ENCODE assay signal across 1 cellular context in the genomic region with DNA sequence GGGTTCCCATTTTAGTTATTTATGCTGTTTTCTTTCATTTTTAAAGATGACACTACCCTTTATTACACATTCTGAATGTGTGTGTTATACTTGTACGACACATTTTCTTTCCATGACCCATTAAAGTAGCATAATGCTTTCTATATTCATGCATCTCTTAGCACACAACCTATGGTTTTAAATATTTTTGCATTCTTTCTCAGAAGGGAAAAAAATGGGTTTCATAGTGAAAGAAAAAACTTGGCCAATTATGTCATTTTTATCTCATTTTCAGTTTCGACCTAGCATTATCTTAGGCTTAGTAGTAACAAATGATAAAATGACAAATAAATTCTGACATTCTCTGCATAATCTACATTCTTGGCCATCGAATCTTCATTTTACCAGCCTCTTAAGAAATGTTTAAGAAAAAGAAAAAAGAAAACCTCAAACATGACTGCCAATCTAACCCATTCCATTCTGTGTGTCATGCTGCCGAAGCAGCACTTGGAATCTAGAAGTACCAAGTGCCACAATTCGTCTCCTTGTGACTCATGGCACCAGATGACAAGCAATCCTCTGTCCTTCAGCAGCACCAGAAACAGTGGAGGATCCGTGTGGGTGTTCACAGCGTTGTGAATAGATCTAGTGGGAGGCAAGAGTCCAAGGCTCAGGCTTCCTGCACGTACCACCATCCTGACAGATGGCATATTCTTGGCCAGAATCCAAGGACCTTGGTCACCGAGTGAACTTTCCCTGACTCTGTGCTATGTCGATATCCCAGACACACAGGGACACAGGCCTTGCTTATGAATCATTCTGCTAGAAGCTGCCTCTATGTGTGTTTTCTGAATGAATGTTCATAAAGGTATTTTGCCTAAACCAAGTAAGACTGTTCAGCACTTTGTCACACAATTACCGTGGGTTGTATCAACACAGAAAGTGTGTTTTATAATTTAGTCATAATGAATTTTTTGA.
A peak's percentile ranks its signal among the peaks of the same experiment; 100 is the strongest.
TF ChIP-seq lines count a peak whose summit lies in the region.

No MANE protein-coding gene starts in this region.

TF ChIP-seq in HepG2, 621 proteins besides CTCF, POLR2A, EP300 and RAD21 (continued from another document and continues in another):
- TF ChIP-seq, protein P1, sequence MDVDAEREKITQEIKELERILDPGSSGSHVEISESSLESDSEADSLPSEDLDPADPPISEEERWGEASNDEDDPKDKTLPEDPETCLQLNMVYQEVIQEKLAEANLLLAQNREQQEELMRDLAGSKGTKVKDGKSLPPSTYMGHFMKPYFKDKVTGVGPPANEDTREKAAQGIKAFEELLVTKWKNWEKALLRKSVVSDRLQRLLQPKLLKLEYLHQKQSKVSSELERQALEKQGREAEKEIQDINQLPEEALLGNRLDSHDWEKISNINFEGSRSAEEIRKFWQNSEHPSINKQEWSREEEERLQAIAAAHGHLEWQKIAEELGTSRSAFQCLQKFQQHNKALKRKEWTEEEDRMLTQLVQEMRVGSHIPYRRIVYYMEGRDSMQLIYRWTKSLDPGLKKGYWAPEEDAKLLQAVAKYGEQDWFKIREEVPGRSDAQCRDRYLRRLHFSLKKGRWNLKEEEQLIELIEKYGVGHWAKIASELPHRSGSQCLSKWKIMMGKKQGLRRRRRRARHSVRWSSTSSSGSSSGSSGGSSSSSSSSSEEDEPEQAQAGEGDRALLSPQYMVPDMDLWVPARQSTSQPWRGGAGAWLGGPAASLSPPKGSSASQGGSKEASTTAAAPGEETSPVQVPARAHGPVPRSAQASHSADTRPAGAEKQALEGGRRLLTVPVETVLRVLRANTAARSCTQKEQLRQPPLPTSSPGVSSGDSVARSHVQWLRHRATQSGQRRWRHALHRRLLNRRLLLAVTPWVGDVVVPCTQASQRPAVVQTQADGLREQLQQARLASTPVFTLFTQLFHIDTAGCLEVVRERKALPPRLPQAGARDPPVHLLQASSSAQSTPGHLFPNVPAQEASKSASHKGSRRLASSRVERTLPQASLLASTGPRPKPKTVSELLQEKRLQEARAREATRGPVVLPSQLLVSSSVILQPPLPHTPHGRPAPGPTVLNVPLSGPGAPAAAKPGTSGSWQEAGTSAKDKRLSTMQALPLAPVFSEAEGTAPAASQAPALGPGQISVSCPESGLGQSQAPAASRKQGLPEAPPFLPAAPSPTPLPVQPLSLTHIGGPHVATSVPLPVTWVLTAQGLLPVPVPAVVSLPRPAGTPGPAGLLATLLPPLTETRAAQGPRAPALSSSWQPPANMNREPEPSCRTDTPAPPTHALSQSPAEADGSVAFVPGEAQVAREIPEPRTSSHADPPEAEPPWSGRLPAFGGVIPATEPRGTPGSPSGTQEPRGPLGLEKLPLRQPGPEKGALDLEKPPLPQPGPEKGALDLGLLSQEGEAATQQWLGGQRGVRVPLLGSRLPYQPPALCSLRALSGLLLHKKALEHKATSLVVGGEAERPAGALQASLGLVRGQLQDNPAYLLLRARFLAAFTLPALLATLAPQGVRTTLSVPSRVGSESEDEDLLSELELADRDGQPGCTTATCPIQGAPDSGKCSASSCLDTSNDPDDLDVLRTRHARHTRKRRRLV (CRISPR knock-in tag; IDR thresholded peaks at IDR 0.05) = no peak
- peak; percentile 77 for TF ChIP-seq BCL6 (CRISPR knock-in tag; IDR thresholded peaks at IDR 0.05)
- TF ChIP-seq, protein P2, sequence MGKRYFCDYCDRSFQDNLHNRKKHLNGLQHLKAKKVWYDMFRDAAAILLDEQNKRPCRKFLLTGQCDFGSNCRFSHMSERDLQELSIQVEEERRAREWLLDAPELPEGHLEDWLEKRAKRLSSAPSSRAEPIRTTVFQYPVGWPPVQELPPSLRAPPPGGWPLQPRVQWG (CRISPR knock-in tag; IDR thresholded peaks at IDR 0.05; ENCODE audit: borderline replicate concordance, low read depth) = no peak
- TF ChIP-seq, protein P3, sequence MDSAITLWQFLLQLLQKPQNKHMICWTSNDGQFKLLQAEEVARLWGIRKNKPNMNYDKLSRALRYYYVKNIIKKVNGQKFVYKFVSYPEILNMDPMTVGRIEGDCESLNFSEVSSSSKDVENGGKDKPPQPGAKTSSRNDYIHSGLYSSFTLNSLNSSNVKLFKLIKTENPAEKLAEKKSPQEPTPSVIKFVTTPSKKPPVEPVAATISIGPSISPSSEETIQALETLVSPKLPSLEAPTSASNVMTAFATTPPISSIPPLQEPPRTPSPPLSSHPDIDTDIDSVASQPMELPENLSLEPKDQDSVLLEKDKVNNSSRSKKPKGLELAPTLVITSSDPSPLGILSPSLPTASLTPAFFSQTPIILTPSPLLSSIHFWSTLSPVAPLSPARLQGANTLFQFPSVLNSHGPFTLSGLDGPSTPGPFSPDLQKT (CRISPR knock-in tag; IDR thresholded peaks at IDR 0.05; ENCODE audit: borderline replicate concordance) = no peak
- peak; percentile 55 for TF ChIP-seq CEBPG (CRISPR knock-in tag; IDR thresholded peaks at IDR 0.05)
- TF ChIP-seq, protein P4, sequence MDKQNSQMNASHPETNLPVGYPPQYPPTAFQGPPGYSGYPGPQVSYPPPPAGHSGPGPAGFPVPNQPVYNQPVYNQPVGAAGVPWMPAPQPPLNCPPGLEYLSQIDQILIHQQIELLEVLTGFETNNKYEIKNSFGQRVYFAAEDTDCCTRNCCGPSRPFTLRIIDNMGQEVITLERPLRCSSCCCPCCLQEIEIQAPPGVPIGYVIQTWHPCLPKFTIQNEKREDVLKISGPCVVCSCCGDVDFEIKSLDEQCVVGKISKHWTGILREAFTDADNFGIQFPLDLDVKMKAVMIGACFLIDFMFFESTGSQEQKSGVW (CRISPR knock-in tag; IDR thresholded peaks at IDR 0.05; ENCODE audit: borderline replicate concordance) = no peak
- TF ChIP-seq FOSL2 (CRISPR knock-in tag; IDR thresholded peaks at IDR 0.05) = peak; percentile 95
- peak; percentile 58; the same call in 1 of the 2 replicates for TF ChIP-seq DMAP1 (CRISPR knock-in tag; IDR thresholded peaks at IDR 0.05)
- TF ChIP-seq PLRG1 (conservative IDR thresholded peaks at IDR 0.05) = no peak
- TF ChIP-seq, protein P5, sequence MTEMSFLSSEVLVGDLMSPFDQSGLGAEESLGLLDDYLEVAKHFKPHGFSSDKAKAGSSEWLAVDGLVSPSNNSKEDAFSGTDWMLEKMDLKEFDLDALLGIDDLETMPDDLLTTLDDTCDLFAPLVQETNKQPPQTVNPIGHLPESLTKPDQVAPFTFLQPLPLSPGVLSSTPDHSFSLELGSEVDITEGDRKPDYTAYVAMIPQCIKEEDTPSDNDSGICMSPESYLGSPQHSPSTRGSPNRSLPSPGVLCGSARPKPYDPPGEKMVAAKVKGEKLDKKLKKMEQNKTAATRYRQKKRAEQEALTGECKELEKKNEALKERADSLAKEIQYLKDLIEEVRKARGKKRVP (CRISPR knock-in tag; IDR thresholded peaks at IDR 0.05) = 0 out of 4 replicates have a peak, but pooled peaks of 1 of the 2 experiments have one; percentile 23
- TF ChIP-seq, protein P6, sequence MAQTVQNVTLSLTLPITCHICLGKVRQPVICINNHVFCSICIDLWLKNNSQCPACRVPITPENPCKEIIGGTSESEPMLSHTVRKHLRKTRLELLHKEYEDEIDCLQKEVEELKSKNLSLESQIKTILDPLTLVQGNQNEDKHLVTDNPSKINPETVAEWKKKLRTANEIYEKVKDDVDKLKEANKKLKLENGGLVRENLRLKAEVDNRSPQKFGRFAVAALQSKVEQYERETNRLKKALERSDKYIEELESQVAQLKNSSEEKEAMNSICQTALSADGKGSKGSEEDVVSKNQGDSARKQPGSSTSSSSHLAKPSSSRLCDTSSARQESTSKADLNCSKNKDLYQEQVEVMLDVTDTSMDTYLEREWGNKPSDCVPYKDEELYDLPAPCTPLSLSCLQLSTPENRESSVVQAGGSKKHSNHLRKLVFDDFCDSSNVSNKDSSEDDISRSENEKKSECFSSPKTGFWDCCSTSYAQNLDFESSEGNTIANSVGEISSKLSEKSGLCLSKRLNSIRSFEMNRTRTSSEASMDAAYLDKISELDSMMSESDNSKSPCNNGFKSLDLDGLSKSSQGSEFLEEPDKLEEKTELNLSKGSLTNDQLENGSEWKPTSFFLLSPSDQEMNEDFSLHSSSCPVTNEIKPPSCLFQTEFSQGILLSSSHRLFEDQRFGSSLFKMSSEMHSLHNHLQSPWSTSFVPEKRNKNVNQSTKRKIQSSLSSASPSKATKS (CRISPR knock-in tag; IDR thresholded peaks at IDR 0.05) = no peak
- TF ChIP-seq, protein P7, sequence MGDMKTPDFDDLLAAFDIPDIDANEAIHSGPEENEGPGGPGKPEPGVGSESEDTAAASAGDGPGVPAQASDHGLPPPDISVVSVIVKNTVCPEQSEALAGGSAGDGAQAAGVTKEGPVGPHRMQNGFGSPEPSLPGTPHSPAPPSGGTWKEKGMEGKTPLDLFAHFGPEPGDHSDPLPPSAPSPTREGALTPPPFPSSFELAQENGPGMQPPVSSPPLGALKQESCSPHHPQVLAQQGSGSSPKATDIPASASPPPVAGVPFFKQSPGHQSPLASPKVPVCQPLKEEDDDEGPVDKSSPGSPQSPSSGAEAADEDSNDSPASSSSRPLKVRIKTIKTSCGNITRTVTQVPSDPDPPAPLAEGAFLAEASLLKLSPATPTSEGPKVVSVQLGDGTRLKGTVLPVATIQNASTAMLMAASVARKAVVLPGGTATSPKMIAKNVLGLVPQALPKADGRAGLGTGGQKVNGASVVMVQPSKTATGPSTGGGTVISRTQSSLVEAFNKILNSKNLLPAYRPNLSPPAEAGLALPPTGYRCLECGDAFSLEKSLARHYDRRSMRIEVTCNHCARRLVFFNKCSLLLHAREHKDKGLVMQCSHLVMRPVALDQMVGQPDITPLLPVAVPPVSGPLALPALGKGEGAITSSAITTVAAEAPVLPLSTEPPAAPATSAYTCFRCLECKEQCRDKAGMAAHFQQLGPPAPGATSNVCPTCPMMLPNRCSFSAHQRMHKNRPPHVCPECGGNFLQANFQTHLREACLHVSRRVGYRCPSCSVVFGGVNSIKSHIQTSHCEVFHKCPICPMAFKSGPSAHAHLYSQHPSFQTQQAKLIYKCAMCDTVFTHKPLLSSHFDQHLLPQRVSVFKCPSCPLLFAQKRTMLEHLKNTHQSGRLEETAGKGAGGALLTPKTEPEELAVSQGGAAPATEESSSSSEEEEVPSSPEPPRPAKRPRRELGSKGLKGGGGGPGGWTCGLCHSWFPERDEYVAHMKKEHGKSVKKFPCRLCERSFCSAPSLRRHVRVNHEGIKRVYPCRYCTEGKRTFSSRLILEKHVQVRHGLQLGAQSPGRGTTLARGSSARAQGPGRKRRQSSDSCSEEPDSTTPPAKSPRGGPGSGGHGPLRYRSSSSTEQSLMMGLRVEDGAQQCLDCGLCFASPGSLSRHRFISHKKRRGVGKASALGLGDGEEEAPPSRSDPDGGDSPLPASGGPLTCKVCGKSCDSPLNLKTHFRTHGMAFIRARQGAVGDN (CRISPR knock-in tag; IDR thresholded peaks at IDR 0.05) = peak; percentile 49; the same call in 1 of the 2 replicates
- TF ChIP-seq, protein P8, sequence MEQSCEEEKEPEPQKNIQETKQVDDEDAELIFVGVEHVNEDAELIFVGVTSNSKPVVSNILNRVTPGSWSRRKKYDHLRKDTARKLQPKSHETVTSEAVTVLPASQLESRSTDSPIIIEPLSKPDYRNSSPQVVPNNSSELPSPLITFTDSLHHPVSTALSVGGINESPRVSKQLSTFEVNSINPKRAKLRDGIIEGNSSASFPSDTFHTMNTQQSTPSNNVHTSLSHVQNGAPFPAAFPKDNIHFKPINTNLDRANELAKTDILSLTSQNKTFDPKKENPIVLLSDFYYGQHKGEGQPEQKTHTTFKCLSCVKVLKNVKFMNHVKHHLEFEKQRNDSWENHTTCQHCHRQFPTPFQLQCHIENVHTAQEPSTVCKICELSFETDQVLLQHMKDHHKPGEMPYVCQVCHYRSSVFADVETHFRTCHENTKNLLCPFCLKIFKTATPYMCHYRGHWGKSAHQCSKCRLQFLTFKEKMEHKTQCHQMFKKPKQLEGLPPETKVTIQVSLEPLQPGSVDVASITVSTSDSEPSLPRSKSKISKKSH (CRISPR knock-in tag; IDR thresholded peaks at IDR 0.05; ENCODE audit: borderline replicate concordance) = no peak
- TF ChIP-seq ZNF292 (CRISPR knock-in tag; IDR thresholded peaks at IDR 0.05; ENCODE audit: borderline replicate concordance, low read depth) = peak; percentile 98; the same call in 1 of the 2 replicates
- TF ChIP-seq, protein P9, sequence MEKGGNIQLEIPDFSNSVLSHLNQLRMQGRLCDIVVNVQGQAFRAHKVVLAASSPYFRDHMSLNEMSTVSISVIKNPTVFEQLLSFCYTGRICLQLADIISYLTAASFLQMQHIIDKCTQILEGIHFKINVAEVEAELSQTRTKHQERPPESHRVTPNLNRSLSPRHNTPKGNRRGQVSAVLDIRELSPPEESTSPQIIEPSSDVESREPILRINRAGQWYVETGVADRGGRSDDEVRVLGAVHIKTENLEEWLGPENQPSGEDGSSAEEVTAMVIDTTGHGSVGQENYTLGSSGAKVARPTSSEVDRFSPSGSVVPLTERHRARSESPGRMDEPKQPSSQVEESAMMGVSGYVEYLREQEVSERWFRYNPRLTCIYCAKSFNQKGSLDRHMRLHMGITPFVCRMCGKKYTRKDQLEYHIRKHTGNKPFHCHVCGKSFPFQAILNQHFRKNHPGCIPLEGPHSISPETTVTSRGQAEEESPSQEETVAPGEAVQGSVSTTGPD (CRISPR knock-in tag; IDR thresholded peaks at IDR 0.05) = no peak
- TF ChIP-seq ZNF652 (CRISPR knock-in tag; IDR thresholded peaks at IDR 0.05; ENCODE audit: borderline replicate concordance, low read depth) = 0 out of 2 replicates have a peak, but pooled peaks have one; percentile 49
- peak; percentile 73 for TF ChIP-seq MIER2 (CRISPR knock-in tag; IDR thresholded peaks at IDR 0.05)
- TF ChIP-seq ELF1 (CRISPR knock-in tag; IDR thresholded peaks at IDR 0.05) = peak; percentile 50; the same call in 1 of the 2 replicates
- peak; percentile 47 for TF ChIP-seq GFI1 (CRISPR knock-in tag; IDR thresholded peaks at IDR 0.05; ENCODE audit: borderline replicate concordance)
- no peak for TF ChIP-seq ARHGAP35 (CRISPR knock-in tag; IDR thresholded peaks at IDR 0.05; ENCODE audit: borderline replicate concordance)
- TF ChIP-seq, protein P10, sequence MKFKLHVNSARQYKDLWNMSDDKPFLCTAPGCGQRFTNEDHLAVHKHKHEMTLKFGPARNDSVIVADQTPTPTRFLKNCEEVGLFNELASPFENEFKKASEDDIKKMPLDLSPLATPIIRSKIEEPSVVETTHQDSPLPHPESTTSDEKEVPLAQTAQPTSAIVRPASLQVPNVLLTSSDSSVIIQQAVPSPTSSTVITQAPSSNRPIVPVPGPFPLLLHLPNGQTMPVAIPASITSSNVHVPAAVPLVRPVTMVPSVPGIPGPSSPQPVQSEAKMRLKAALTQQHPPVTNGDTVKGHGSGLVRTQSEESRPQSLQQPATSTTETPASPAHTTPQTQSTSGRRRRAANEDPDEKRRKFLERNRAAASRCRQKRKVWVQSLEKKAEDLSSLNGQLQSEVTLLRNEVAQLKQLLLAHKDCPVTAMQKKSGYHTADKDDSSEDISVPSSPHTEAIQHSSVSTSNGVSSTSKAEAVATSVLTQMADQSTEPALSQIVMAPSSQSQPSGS (CRISPR knock-in tag; IDR thresholded peaks at IDR 0.05) = peak; percentile 6; the same call in 1 of the 2 replicates
- TF ChIP-seq ZNF251 (CRISPR knock-in tag; IDR thresholded peaks at IDR 0.05) = no peak
- TF ChIP-seq THAP11 (CRISPR knock-in tag; IDR thresholded peaks at IDR 0.05) = peak; percentile 63
- no peak for TF ChIP-seq ZNF549 (CRISPR knock-in tag; IDR thresholded peaks at IDR 0.05)
- TF ChIP-seq, protein P11, sequence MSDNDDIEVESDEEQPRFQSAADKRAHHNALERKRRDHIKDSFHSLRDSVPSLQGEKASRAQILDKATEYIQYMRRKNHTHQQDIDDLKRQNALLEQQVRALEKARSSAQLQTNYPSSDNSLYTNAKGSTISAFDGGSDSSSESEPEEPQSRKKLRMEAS (IDR thresholded peaks at IDR 0.05) = peak; percentile 67
- no peak for TF ChIP-seq ZNF547 (CRISPR knock-in tag; IDR thresholded peaks at IDR 0.05)
- TF ChIP-seq, protein P12, sequence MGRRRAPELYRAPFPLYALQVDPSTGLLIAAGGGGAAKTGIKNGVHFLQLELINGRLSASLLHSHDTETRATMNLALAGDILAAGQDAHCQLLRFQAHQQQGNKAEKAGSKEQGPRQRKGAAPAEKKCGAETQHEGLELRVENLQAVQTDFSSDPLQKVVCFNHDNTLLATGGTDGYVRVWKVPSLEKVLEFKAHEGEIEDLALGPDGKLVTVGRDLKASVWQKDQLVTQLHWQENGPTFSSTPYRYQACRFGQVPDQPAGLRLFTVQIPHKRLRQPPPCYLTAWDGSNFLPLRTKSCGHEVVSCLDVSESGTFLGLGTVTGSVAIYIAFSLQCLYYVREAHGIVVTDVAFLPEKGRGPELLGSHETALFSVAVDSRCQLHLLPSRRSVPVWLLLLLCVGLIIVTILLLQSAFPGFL (CRISPR knock-in tag; IDR thresholded peaks at IDR 0.05) = no peak
